Comparison of ENCODE assay signal across 8 cellular contexts in the genomic region with DNA sequence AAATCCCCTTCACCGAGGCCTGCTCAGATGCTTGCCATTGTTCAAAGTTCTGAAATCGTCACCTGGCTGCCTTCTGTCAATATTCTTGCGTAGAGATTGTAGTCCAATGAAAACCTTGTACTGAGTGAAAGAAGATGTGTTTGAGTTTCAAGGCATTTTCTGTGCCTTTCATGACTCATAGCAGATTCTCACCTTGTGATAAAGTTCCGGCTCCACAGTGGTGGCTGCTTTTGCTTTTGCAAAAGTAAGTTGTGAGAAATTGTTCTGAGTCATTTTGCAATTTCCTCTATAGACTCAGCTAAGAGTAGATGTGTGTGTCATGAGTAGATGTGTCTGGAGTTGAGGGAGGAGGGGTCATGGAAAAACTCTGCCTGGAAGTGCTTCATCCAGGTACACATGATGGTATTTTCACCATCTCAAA. TPM values are rescaled to one million over a fixed set of nuclear protein-coding genes. Genes with fewer than 3 reads are reported as not detected.
DNase-seq lines count a peak whose midpoint lies in the region; ATAC-seq, FAIRE-seq and TF ChIP-seq lines count a peak whose summit lies in the region.

No MANE protein-coding gene starts in this region.

- TF ChIP-seq EP300 in sigmoid colon (IDR thresholded peaks at IDR 0.05): no peak

- H3K9me3 Mint-ChIP-seq in WTC11: 0 out of 2 replicates have a peak, but pooled peaks cover 3% of the 10 kb centered on the region
- peaks cover 2 to 3% of the 10 kb centered on the region in 2 donors for H3K9me3 Mint-ChIP-seq in stimulated activated naive CD8-positive, alpha-beta T cell treated with anti-CD3 and anti-CD28 coated beads, Interleukin-15, amount 100 ng/mL, for 72 hours

- H3K27ac Mint-ChIP-seq in WTC11: peak overlapping the region; percentile 37; the same call in 1 of the 2 replicates
- H3K27ac Mint-ChIP-seq in stimulated activated naive CD8-positive, alpha-beta T cell treated with anti-CD3 and anti-CD28 coated beads, Interleukin-15, amount 100 ng/mL, for 72 hours: peak overlapping the region in 1 of 2 donors; percentile 77

- intact Hi-C loops in sigmoid colon (cut with DNase I): no loop called here

- FAIRE-seq in GM19239 (lab: Jason Lieb, UNC): peak; percentile 64

- peaks cover 7% of the 10 kb centered on the region for H3K36me3 Mint-ChIP-seq in WTC11

- peaks cover 28% of the 10 kb centered on the region for H3K4me1 Mint-ChIP-seq in WTC11
- peaks cover 20% of the 10 kb centered on the region for H3K4me1 Mint-ChIP-seq in stimulated activated naive CD8-positive, alpha-beta T cell treated with anti-CD3 and anti-CD28 coated beads, Interleukin-15, amount 100 ng/mL, for 72 hours

- 68 to 84% methylated on average over 4 of the region's 4 CpGs for WGBS in sigmoid colon, 2 donors

- POLR2A ChIA-PET in WTC11 (lab: Charles Lee): no interaction called here

- H3K4me1 ChIP-seq in sigmoid colon: peaks cover 0 to 30% (median 22%) of the 10 kb centered on the region in 4 donors

- peak; percentile 95 for ATAC-seq in HG03159 (IDR thresholded peaks at IDR 0.05; ENCODE audit: unreplicated experiment)
- ATAC-seq in WTC11: no peak
- peak; percentile 98 for ATAC-seq in stimulated activated naive CD8-positive, alpha-beta T cell treated with anti-CD3 and anti-CD28 coated beads, Interleukin-15, amount 100 ng/mL, for 72 hours

- H3K4me3 Mint-ChIP-seq in WTC11: no peak overlapping the region
- peak overlapping the region; percentile 3 to 47 for H3K4me3 Mint-ChIP-seq in stimulated activated naive CD8-positive, alpha-beta T cell treated with anti-CD3 and anti-CD28 coated beads, Interleukin-15, amount 100 ng/mL, for 72 hours

- H3K27me3 ChIP-seq in sigmoid colon: no peaks in the 10 kb centered on the region

- no peaks in the 10 kb centered on the region for H3K36me3 ChIP-seq in sigmoid colon

- H3K9me3 ChIP-seq in sigmoid colon: no peaks in the 10 kb centered on the region

- DNase-seq in AG08395 (ENCODE audit: low spot score): peak; percentile 67
- DNase-seq in GM19239 (ENCODE audit: insufficient read length, low spot score): peak; percentile 42
- DNase-seq in WTC11 (ENCODE audit: low spot score): no peak
- peak; percentile 63 for DNase-seq in fibroblast of peridontal ligament (ENCODE audit: extremely low read depth)
- peak; percentile 33 to 69 for DNase-seq in stimulated activated naive CD8-positive, alpha-beta T cell treated with anti-CD3 and anti-CD28 coated beads, Interleukin-15, amount 100 ng/mL, for 72 hours
- DNase-seq in sigmoid colon: no peak
- no peak for DNase-seq in NCI-H2029 treated with DMSO at 0.1 percent for 48 hours (lab: John Stamatoyannopoulos, UW)

- H3K4me3 ChIP-seq in sigmoid colon: no peak overlapping the region

- TF ChIP-seq POLR2A in sigmoid colon (IDR thresholded peaks at IDR 0.05): no peak

- H3K27ac ChIP-seq in sigmoid colon: no peak overlapping the region

- TF ChIP-seq CTCF in WTC11 (IDR thresholded peaks at IDR 0.05): no peak
- TF ChIP-seq CTCF in sigmoid colon (IDR thresholded peaks at IDR 0.05): no peak

- CTCF ChIA-PET in WTC11 (lab: Charles Lee): interaction anchor here (1.4 to 2.2 kb wide), 3 partner anchors 10 to 296 kb away, joined by 4 to 7 read pairs (median 5); no protein-coding TSS in a partner anchor

- no peaks in the 10 kb centered on the region for H3K27me3 Mint-ChIP-seq in WTC11 (ENCODE audit: low read depth)
- peaks cover 44% of the 10 kb centered on the region for H3K27me3 Mint-ChIP-seq in stimulated activated naive CD8-positive, alpha-beta T cell treated with anti-CD3 and anti-CD28 coated beads, Interleukin-15, amount 100 ng/mL, for 72 hours

TF ChIP-seq in WTC11, 78 proteins besides CTCF, POLR2A, EP300 and RAD21:
- no peak for TF ChIP-seq CDX4 (CRISPR knock-in tag; IDR thresholded peaks at IDR 0.05; ENCODE audit: borderline replicate concordance)
- TF ChIP-seq TP53 (CRISPR knock-in tag; IDR thresholded peaks at IDR 0.05): no peak
- TF ChIP-seq, protein P1, sequence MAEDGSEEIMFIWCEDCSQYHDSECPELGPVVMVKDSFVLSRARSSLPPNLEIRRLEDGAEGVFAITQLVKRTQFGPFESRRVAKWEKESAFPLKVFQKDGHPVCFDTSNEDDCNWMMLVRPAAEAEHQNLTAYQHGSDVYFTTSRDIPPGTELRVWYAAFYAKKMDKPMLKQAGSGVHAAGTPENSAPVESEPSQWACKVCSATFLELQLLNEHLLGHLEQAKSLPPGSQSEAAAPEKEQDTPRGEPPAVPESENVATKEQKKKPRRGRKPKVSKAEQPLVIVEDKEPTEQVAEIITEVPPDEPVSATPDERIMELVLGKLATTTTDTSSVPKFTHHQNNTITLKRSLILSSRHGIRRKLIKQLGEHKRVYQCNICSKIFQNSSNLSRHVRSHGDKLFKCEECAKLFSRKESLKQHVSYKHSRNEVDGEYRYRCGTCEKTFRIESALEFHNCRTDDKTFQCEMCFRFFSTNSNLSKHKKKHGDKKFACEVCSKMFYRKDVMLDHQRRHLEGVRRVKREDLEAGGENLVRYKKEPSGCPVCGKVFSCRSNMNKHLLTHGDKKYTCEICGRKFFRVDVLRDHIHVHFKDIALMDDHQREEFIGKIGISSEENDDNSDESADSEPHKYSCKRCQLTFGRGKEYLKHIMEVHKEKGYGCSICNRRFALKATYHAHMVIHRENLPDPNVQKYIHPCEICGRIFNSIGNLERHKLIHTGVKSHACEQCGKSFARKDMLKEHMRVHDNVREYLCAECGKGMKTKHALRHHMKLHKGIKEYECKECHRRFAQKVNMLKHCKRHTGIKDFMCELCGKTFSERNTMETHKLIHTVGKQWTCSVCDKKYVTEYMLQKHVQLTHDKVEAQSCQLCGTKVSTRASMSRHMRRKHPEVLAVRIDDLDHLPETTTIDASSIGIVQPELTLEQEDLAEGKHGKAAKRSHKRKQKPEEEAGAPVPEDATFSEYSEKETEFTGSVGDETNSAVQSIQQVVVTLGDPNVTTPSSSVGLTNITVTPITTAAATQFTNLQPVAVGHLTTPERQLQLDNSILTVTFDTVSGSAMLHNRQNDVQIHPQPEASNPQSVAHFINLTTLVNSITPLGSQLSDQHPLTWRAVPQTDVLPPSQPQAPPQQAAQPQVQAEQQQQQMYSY (CRISPR knock-in tag; IDR thresholded peaks at IDR 0.05): no peak
- TF ChIP-seq GABPB1 (CRISPR knock-in tag; IDR thresholded peaks at IDR 0.05): no peak
- no peak for TF ChIP-seq JAZF1 (CRISPR knock-in tag; IDR thresholded peaks at IDR 0.05)

RNA-seq across cellular contexts. Expression of gene CLDN20, which starts 39.8 kb away (rescaled TPM):
- total RNA-seq in WTC11 (2021): not detected in 3 replicates
- total RNA-seq in sigmoid colon: not detected
- polyA plus RNA-seq in sigmoid colon: not detected

Comparison
In these comparisons a context has a peak if more than half of its experiments do, and no peak if none do; other contexts are left out.
1. DNase-seq: peak in AG08395 (single experiment), GM19239 (single experiment), fibroblast of peridontal ligament (single experiment) and stimulated activated naive CD8-positive, alpha-beta T cell treated with anti-CD3 and anti-CD28 coated beads, Interleukin-15, amount 100 ng/mL, for 72 hours (2 of 2); none in WTC11 (single experiment), sigmoid colon (single experiment) and NCI-H2029 treated with DMSO at 0.1 percent for 48 hours (single experiment).